Comparison of ENCODE assay signal across 11 cellular contexts in genomic region chr2:5693288-5694015, GRCh38. TPM values are rescaled to one million over a fixed set of nuclear protein-coding genes. Genes with fewer than 3 reads are reported as not detected.
A peak's percentile ranks its signal among the peaks of the same experiment; 100 is the strongest.
DNase-seq lines count a peak whose midpoint lies in the region; ATAC-seq lines count a peak whose summit lies in the region.
"Had no signal": no experiment of that assay in that cellular context is flagged by ENCODE, and none has a peak within 500 bp of the region (broad histone marks: within the 10 kb centered on the region; RNA-seq: fewer than 3 reads in every experiment).

No MANE protein-coding gene starts in this region.

- CTCF ChIA-PET in activated naive CD4-positive, alpha-beta T cell treated with anti-CD3 and anti-CD28 coated beads, Interleukin-2, amount 10 ng/mL, durations not matched to agents 7 days and 5 days (lab: Charles Lee) = no interaction called here

- no peak overlapping the region for H3K27ac ChIP-seq in SJSA1
- H3K27ac ChIP-seq: foreskin keratinocyte had no signal

- H3K9me3 ChIP-seq in SJSA1 (replicated peaks) = 0 out of 2 replicates have a peak, but pooled peaks cover 3% of the 10 kb centered on the region

- peaks cover 3% of the 10 kb centered on the region; the same call in 1 of the 2 replicates for H3K4me1 ChIP-seq in SJSA1 (replicated peaks)

- peaks cover 7% of the 10 kb centered on the region for H3K36me3 Mint-ChIP-seq in activated naive CD4-positive, alpha-beta T cell treated with anti-CD3 and anti-CD28 coated beads, Interleukin-2, amount 10 ng/mL, durations not matched to agents 7 days and 5 days

- H3K36me3 ChIP-seq in SJSA1 = no peaks in the 10 kb centered on the region

- peaks cover 13% of the 10 kb centered on the region for H3K4me1 Mint-ChIP-seq in activated naive CD4-positive, alpha-beta T cell treated with anti-CD3 and anti-CD28 coated beads, Interleukin-2, amount 10 ng/mL, durations not matched to agents 7 days and 5 days
- peaks cover 35% of the 10 kb centered on the region for H3K4me1 Mint-ChIP-seq in stimulated activated naive CD8-positive, alpha-beta T cell treated with anti-CD3 and anti-CD28 coated beads, Interleukin-15, amount 100 ng/mL, for 72 hours

- peaks cover 80% of the 10 kb centered on the region for H3K27me3 Mint-ChIP-seq in activated naive CD4-positive, alpha-beta T cell treated with anti-CD3 and anti-CD28 coated beads, Interleukin-2, amount 10 ng/mL, durations not matched to agents 7 days and 5 days
- H3K27me3 Mint-ChIP-seq in stimulated activated naive CD8-positive, alpha-beta T cell treated with anti-CD3 and anti-CD28 coated beads, Interleukin-15, amount 100 ng/mL, for 72 hours = peaks cover 73% of the 10 kb centered on the region

- no peak for ATAC-seq in stimulated activated naive CD8-positive, alpha-beta T cell treated with anti-CD3 and anti-CD28 coated beads, Interleukin-15, amount 100 ng/mL, for 72 hours
- ATAC-seq: foreskin keratinocyte, HCT116 had no signal

- peak overlapping the region; percentile 69 for H3K27ac Mint-ChIP-seq in activated naive CD4-positive, alpha-beta T cell treated with anti-CD3 and anti-CD28 coated beads, Interleukin-2, amount 10 ng/mL, durations not matched to agents 7 days and 5 days
- H3K27ac Mint-ChIP-seq in stimulated activated naive CD8-positive, alpha-beta T cell treated with anti-CD3 and anti-CD28 coated beads, Interleukin-15, amount 100 ng/mL, for 72 hours = no peak overlapping the region

- H3K9me3 Mint-ChIP-seq in activated naive CD4-positive, alpha-beta T cell treated with anti-CD3 and anti-CD28 coated beads, Interleukin-2, amount 10 ng/mL, durations not matched to agents 7 days and 5 days = no peaks in the 10 kb centered on the region
- peaks cover 0 to 5% of the 10 kb centered on the region in 2 donors for H3K9me3 Mint-ChIP-seq in stimulated activated naive CD8-positive, alpha-beta T cell treated with anti-CD3 and anti-CD28 coated beads, Interleukin-15, amount 100 ng/mL, for 72 hours

- no peak overlapping the region for H3K4me3 ChIP-seq in SJSA1
- H3K4me3 ChIP-seq in iPS-11a (ENCODE audit: low read depth, low read length) = peak overlapping the region; percentile 90

- no peak for DNase-seq in activated naive CD4-positive, alpha-beta T cell treated with anti-CD3 and anti-CD28 coated beads, Interleukin-2, amount 10 ng/mL, durations not matched to agents 7 days and 5 days
- DNase-seq in activated naive CD4-positive, alpha-beta T cell treated with anti-CD3 and anti-CD28 coated beads, Interleukin-2, amount 50 U/mL, for 16 hours = no peak
- peak; percentile 13 to 40 for DNase-seq in SJSA1 (ENCODE audit: low read depth in 1 of 2, low spot score in 2 of 2)
- DNase-seq in stimulated activated naive CD8-positive, alpha-beta T cell treated with anti-CD3 and anti-CD28 coated beads, Interleukin-15, amount 100 ng/mL, for 72 hours = no peak
- no peak for DNase-seq in activated gamma-delta T cell (lab: John Stamatoyannopoulos, UW)
- no peak for DNase-seq in activated CD4-positive, CD25-positive, alpha-beta regulatory T cell treated with anti-CD3 and anti-CD28 coated beads, Interleukin-2, amount 50 U/mL, for 72 hours
- no peak for DNase-seq in stimulated activated CD4-positive, alpha-beta T cell treated with anti-CD3 and anti-CD28 coated beads, Interleukin-4, amount 100 ng/mL, for 4 hours
- DNase-seq: EL had no signal

- H3K27me3 ChIP-seq in SJSA1 (replicated peaks) = peaks cover 50% of the 10 kb centered on the region

- peak overlapping the region; percentile 1 for H3K4me3 Mint-ChIP-seq in activated naive CD4-positive, alpha-beta T cell treated with anti-CD3 and anti-CD28 coated beads, Interleukin-2, amount 10 ng/mL, durations not matched to agents 7 days and 5 days
- peak overlapping the region; percentile 49 to 65 for H3K4me3 Mint-ChIP-seq in stimulated activated naive CD8-positive, alpha-beta T cell treated with anti-CD3 and anti-CD28 coated beads, Interleukin-15, amount 100 ng/mL, for 72 hours

RNA-seq across cellular contexts. Expression of gene SOX11, which starts 1.3 kb away (rescaled TPM):
- total RNA-seq in SJSA1 (2014; rRNA removed; shearing (Covaris generic)) = 0.05 TPM in 1 of 2 replicates, not detected in the other

Comparison
In these comparisons a context has a peak if more than half of its experiments do, and no peak if none do; other contexts are left out.
1. DNase-seq: peak in SJSA1 (2 of 2); none in activated naive CD4-positive, alpha-beta T cell treated with anti-CD3 and anti-CD28 coated beads, Interleukin-2, amount 10 ng/mL, durations not matched to agents 7 days and 5 days (single experiment), activated naive CD4-positive, alpha-beta T cell treated with anti-CD3 and anti-CD28 coated beads, Interleukin-2, amount 50 U/mL, for 16 hours (single experiment), stimulated activated naive CD8-positive, alpha-beta T cell treated with anti-CD3 and anti-CD28 coated beads, Interleukin-15, amount 100 ng/mL, for 72 hours (0 of 2), activated gamma-delta T cell (single experiment), activated CD4-positive, CD25-positive, alpha-beta regulatory T cell treated with anti-CD3 and anti-CD28 coated beads, Interleukin-2, amount 50 U/mL, for 72 hours (single experiment) and stimulated activated CD4-positive, alpha-beta T cell treated with anti-CD3 and anti-CD28 coated beads, Interleukin-4, amount 100 ng/mL, for 4 hours (0 of 2).